In the genomic region with DNA sequence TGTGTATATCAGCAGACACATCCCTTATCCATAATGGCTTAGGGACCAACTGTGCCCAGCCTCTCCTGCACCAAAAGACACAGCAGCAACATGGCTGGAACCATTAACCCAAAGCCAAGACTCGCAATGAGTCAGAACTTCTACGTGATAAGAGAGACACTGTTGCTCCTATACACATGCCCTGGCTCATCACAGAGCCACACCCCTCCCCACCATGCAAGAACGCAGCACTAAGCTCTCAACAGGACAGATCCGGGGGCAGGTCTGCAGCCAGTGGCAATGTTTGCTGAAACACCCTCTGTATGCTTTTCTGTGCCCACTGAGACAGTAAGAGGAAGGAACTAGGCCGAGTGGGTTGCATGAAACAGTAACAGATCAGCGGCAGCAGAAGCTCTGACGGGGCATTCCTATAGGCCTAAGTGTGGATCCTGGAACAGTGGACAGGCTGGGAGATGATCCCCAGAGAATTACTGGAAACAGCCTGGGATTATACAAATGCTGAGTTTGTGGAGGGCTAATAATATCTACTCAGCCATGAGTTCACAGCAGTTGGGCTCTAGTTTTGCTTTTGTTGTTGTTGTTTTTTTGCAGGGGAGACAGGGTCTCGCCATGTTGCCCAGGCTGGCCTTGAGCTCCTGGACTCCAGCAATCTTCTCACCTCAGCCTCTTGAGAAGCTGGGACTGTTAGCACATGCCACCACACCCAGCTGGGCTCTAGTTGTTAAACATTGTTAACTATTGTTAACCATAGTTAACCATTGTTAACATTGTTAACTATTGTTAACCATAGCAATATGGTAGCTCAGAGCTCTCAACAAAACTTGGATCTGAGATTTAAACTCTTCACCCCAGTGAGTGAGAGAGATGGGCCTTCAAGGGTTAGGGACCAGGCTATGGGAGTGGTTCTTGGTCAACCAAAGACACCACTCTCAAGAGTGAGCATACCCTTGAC, we compare ENCODE assay signal across 9 cellular contexts. TPM values are rescaled to one million over a fixed set of nuclear protein-coding genes. Genes with fewer than 3 reads are reported as not detected.
DNase-seq lines count a peak whose midpoint lies in the region; ATAC-seq and TF ChIP-seq lines count a peak whose summit lies in the region.
"Had no signal": no experiment of that assay in that cellular context is flagged by ENCODE, and none has a peak within 500 bp of the region (broad histone marks: within the 10 kb centered on the region; RNA-seq: fewer than 3 reads in every experiment).

No MANE protein-coding gene starts in this region.

- H3K4me2 ChIP-seq in neural progenitor cell, result no peak overlapping the region

- H3K4me3 ChIP-seq in neural progenitor cell (no peak overlapping the region), ascending aorta (no peak overlapping the region)
- H3K4me3 ChIP-seq: lung had no signal

- DNase-seq in amniotic epithelial cell (ENCODE audit: low read depth) (peak; percentile 78), neural progenitor cell (ENCODE audit: low spot score) (no peak), ascending aorta (ENCODE audit: low spot score in 2 of 2) (no peak), DMS79 treated with DMSO at 0.1 percent for 48 hours (lab: John Stamatoyannopoulos, UW) (no peak), NCI-H2081 treated with DMSO at 0.1 percent for 48 hours (lab: John Stamatoyannopoulos, UW) (no peak), inferior parietal cortex (ENCODE audit: extremely low spot score) (no peak)

- H3K27me3 ChIP-seq in neural progenitor cell (no peaks in the 10 kb centered on the region), ascending aorta (no peaks in the 10 kb centered on the region)

- H3K79me2 ChIP-seq in neural progenitor cell (ENCODE audit: low read depth), result no peaks in the 10 kb centered on the region

- H3K36me3 Mint-ChIP-seq in neural progenitor cell, result peaks cover 14% of the 10 kb centered on the region

- H3K27ac Mint-ChIP-seq in neural progenitor cell, result peak overlapping the region; percentile 54

- no peak overlapping the region for H3K9ac ChIP-seq in neural progenitor cell

- H3K4me1 ChIP-seq in neural progenitor cell (peaks cover 14% of the 10 kb centered on the region), ascending aorta (peaks cover 4 to 27% of the 10 kb centered on the region in 2 donors)

- no peak overlapping the region for H2AFZ ChIP-seq in neural progenitor cell (replicated peaks)

- no peaks in the 10 kb centered on the region for H3F3A ChIP-seq in neural progenitor cell (ENCODE audit: low read depth)

- H3K4me3 Mint-ChIP-seq in neural progenitor cell, result no peak overlapping the region

- no peaks in the 10 kb centered on the region for H4K20me1 ChIP-seq in neural progenitor cell (ENCODE audit: low read depth)

- H3K4me1 Mint-ChIP-seq in neural progenitor cell, result peaks cover 14% of the 10 kb centered on the region

- TF ChIP-seq CTCF in neural progenitor cell (IDR thresholded peaks at IDR 0.05) (no peak), ascending aorta (IDR thresholded peaks at IDR 0.05) (no peak)

- H3K36me3 ChIP-seq in neural progenitor cell (no peaks in the 10 kb centered on the region), ascending aorta (peaks cover 26 to 54% of the 10 kb centered on the region in 2 donors)

- no peaks in the 10 kb centered on the region for H3K9me3 Mint-ChIP-seq in neural progenitor cell

- intact Hi-C loops in ascending aorta (cut with DNase I), result no loop called here

- H3K9me3 ChIP-seq in neural progenitor cell (ENCODE audit: low read depth) (no peaks in the 10 kb centered on the region), ascending aorta (no peaks in the 10 kb centered on the region)

- H3K27me3 Mint-ChIP-seq in neural progenitor cell (ENCODE audit: insufficient read depth, low read depth), result no peaks in the 10 kb centered on the region

- no peak overlapping the region for H3K27ac ChIP-seq in neural progenitor cell
- peak overlapping the region in 1 of 2 donors; percentile 16 for H3K27ac ChIP-seq in ascending aorta

- ATAC-seq in GM18508 (IDR thresholded peaks at IDR 0.05; ENCODE audit: insufficient read depth, unreplicated experiment) (peak; percentile 48), HG02973 (IDR thresholded peaks at IDR 0.05; ENCODE audit: unreplicated experiment) (peak; percentile 32)

RNA-seq across cellular contexts. Expression of a gene that starts 41.0 kb away (rescaled TPM):
- total RNA-seq in neural progenitor cell (ENCODE audit: low replicate concordance) (7.3 and 7.5 TPM in 2 replicates), ascending aorta (100 TPM)

RNA-seq across cellular contexts. Expression of a gene that starts 49.7 kb away (rescaled TPM):
- total RNA-seq in neural progenitor cell (ENCODE audit: low replicate concordance), result 28.6 and 34.9 TPM in 2 replicates
- 7.2 TPM for total RNA-seq in ascending aorta

Comparison
In these comparisons a context has a peak if more than half of its experiments do, and no peak if none do; other contexts are left out.
1. RNA of a gene that starts 41.0 kb away (total RNA-seq): 100 TPM in ascending aorta (single experiment); 7.3 to 7.5 TPM in neural progenitor cell; every median in the first group is over 10 times any median in the second.